ENCODE assay signal across 8 cellular contexts in genomic region chr14:105247715-105248367, GRCh38. TPM values are rescaled to one million over a fixed set of nuclear protein-coding genes. Genes with fewer than 3 reads are reported as not detected.
DNase-seq lines count a peak whose midpoint lies in the region; ATAC-seq and TF ChIP-seq lines count a peak whose summit lies in the region.

No MANE protein-coding gene starts in this region.

- no peaks in the 10 kb centered on the region for H3K27me3 Mint-ChIP-seq in activated CD4-positive, alpha-beta T cell treated with anti-CD3 and anti-CD28 coated beads for 36 hours
- H3K27me3 Mint-ChIP-seq in activated CD4-positive, alpha-beta memory T cell treated with anti-CD3 and anti-CD28 coated beads, Interleukin-2, amount 10 ng/mL, durations not matched to agents 7 days and 5 days = no peaks in the 10 kb centered on the region

- no peaks in the 10 kb centered on the region for H3K27me3 ChIP-seq in iPS DF 6.9 (ENCODE audit: control insufficient read depth, insufficient read depth, low read length)
- no peaks in the 10 kb centered on the region for H3K27me3 ChIP-seq in spleen (replicated peaks in 1 of 7)

- H3K36me3 ChIP-seq in iPS DF 6.9 (ENCODE audit: control insufficient read depth, insufficient read depth, low read length) = no peaks in the 10 kb centered on the region; the same call in 1 of the 2 replicates
- peaks cover 0 to 54% (median 15%) of the 10 kb centered on the region in 6 donors for H3K36me3 ChIP-seq in spleen

- CTCF ChIA-PET in activated CD4-positive, alpha-beta T cell treated with anti-CD3 and anti-CD28 coated beads for 36 hours (lab: Charles Lee) = interaction anchor here (0.7 to 1.3 kb wide), 3 partner anchors 30 to 177 kb away, joined by 3 to 4 read pairs (median 3); partner anchors contain the start of gene PACS2
- CTCF ChIA-PET in activated CD4-positive, alpha-beta memory T cell treated with anti-CD3 and anti-CD28 coated beads, Interleukin-2, amount 10 ng/mL, durations not matched to agents 7 days and 5 days (lab: Charles Lee) = interaction anchor here (0.6 to 1.3 kb wide), 6 partner anchors 11 to 242 kb away, joined by 3 to 8 read pairs (median 3); partner anchors contain the start of gene BRF1

- H3K27ac Mint-ChIP-seq in activated CD4-positive, alpha-beta T cell treated with anti-CD3 and anti-CD28 coated beads for 36 hours = no peak overlapping the region
- peak overlapping the region; percentile 62 for H3K27ac Mint-ChIP-seq in activated CD4-positive, alpha-beta memory T cell treated with anti-CD3 and anti-CD28 coated beads, Interleukin-2, amount 10 ng/mL, durations not matched to agents 7 days and 5 days

- no peak overlapping the region for H3K27ac ChIP-seq in iPS DF 6.9 (ENCODE audit: low read length)
- H3K27ac ChIP-seq in spleen = peak overlapping the region; percentile 32 to 96 (median 82)

- no peak for ATAC-seq in activated CD4-positive, alpha-beta T cell treated with anti-CD3 and anti-CD28 coated beads for 36 hours
- ATAC-seq in HG03097 (IDR thresholded peaks at IDR 0.05; ENCODE audit: low FRiP score, unreplicated experiment) = no peak

- H3K4me3 Mint-ChIP-seq in activated CD4-positive, alpha-beta T cell treated with anti-CD3 and anti-CD28 coated beads for 36 hours = peak overlapping the region; percentile 74
- H3K4me3 Mint-ChIP-seq in activated CD4-positive, alpha-beta memory T cell treated with anti-CD3 and anti-CD28 coated beads, Interleukin-2, amount 10 ng/mL, durations not matched to agents 7 days and 5 days = peak overlapping the region; percentile 73

- peaks cover 15% of the 10 kb centered on the region for H3K4me1 Mint-ChIP-seq in activated CD4-positive, alpha-beta T cell treated with anti-CD3 and anti-CD28 coated beads for 36 hours
- H3K4me1 Mint-ChIP-seq in activated CD4-positive, alpha-beta memory T cell treated with anti-CD3 and anti-CD28 coated beads, Interleukin-2, amount 10 ng/mL, durations not matched to agents 7 days and 5 days = peaks cover 34% of the 10 kb centered on the region

- DNase-seq in activated CD4-positive, alpha-beta T cell treated with anti-CD3 and anti-CD28 coated beads for 36 hours = no peak
- DNase-seq in activated CD4-positive, alpha-beta T cell treated with anti-CD3 and anti-CD28 coated beads, Interleukin-2, amount 50 U/mL, for 4 hours = no peak
- DNase-seq in activated CD4-positive, alpha-beta memory T cell treated with anti-CD3 and anti-CD28 coated beads, Interleukin-2, amount 10 ng/mL, durations not matched to agents 7 days and 5 days = no peak
- DNase-seq in iPS DF 6.9 (ENCODE audit: low read depth, low spot score) = no peak
- peak; percentile 85 for DNase-seq in spleen
- DNase-seq in UCSD-AML1 (lab: John Stamatoyannopoulos, UW; ENCODE audit: unreplicated experiment) = no peak
- DNase-seq in SK-N-DZ (ENCODE audit: low spot score) = no peak

- H3K36me3 Mint-ChIP-seq in activated CD4-positive, alpha-beta T cell treated with anti-CD3 and anti-CD28 coated beads for 36 hours (ENCODE audit: low read depth) = peaks cover 25% of the 10 kb centered on the region
- peaks cover 30% of the 10 kb centered on the region for H3K36me3 Mint-ChIP-seq in activated CD4-positive, alpha-beta memory T cell treated with anti-CD3 and anti-CD28 coated beads, Interleukin-2, amount 10 ng/mL, durations not matched to agents 7 days and 5 days (ENCODE audit: low read depth)

- H3K4me1 ChIP-seq in iPS DF 6.9 (ENCODE audit: control insufficient read depth, insufficient read depth, low read length) (peaks cover 4% of the 10 kb centered on the region; the same call in 1 of the 2 replicates), spleen (peaks cover 10 to 53% (median 23%) of the 10 kb centered on the region in 6 donors)

- WGBS in iPS DF 6.9 (ENCODE audit: insufficient coverage, insufficient read length) = no CpG with 5 or more reads among the region's 42 CpGs
- 28 to 44% (median 42%) methylated on average over 33 to 42 of the region's 42 CpGs for WGBS in spleen, 5 donors

- TF ChIP-seq CTCF in spleen (IDR thresholded peaks at IDR 0.05 in 8 of 11, conservative IDR thresholded peaks at IDR 0.05 in 3 of 11) = no peak

- POLR2A ChIA-PET in activated CD4-positive, alpha-beta T cell treated with anti-CD3 and anti-CD28 coated beads for 36 hours (lab: Charles Lee) = interaction anchor here (0.6 kb wide), 1 partner anchor 249 kb away, joined by 5 read pairs; no protein-coding TSS in a partner anchor
- POLR2A ChIA-PET in activated CD4-positive, alpha-beta memory T cell treated with anti-CD3 and anti-CD28 coated beads, Interleukin-2, amount 10 ng/mL, durations not matched to agents 7 days and 5 days (lab: Charles Lee) = interaction anchor here (0.7 to 2.6 kb wide), 11 partner anchors 12 to 158 kb away, joined by 3 to 23 read pairs (median 4); partner anchors contain the start of genes BRF1 and PACS2

- H3K4me3 ChIP-seq in iPS DF 6.9 (ENCODE audit: low read length) = peak overlapping the region; percentile 47
- H3K4me3 ChIP-seq in spleen = peak overlapping the region; percentile 48 to 80 (median 50)

- H3K9me3 Mint-ChIP-seq in activated CD4-positive, alpha-beta T cell treated with anti-CD3 and anti-CD28 coated beads for 36 hours (ENCODE audit: low read depth) = no peaks in the 10 kb centered on the region
- H3K9me3 Mint-ChIP-seq in activated CD4-positive, alpha-beta memory T cell treated with anti-CD3 and anti-CD28 coated beads, Interleukin-2, amount 10 ng/mL, durations not matched to agents 7 days and 5 days = no peaks in the 10 kb centered on the region

- TF ChIP-seq POLR2A in spleen (IDR thresholded peaks at IDR 0.05) = no peak

- no peaks in the 10 kb centered on the region for H3K9me3 ChIP-seq in iPS DF 6.9 (ENCODE audit: control insufficient read depth, insufficient read depth, low read length)
- H3K9me3 ChIP-seq in spleen = no peaks in the 10 kb centered on the region

- intact Hi-C loops in activated CD4-positive, alpha-beta T cell treated with anti-CD3 and anti-CD28 coated beads for 36 hours (cut with DNase I, micrococcal nuclease) = loop anchor here in 1 of 2 experiments (1.0 to 10.0 kb wide), 5 partner anchors 45 to 150 kb away; partner anchors contain the start of genes BRF1, JAG2, PACS2 and TEX22
- intact Hi-C loops in spleen (cut with DNase I; ENCODE audit: low total_unique reads) = no loop called here

RNA-seq across cellular contexts. Expression of gene BTBD6, which starts 0.5 kb away (rescaled TPM):
- 10 to 100 TPM; 18.9 to 23.2 TPM for total RNA-seq in activated CD4-positive, alpha-beta T cell treated with anti-CD3 and anti-CD28 coated beads for 36 hours
- 10 to 100 TPM; 44.2 to 45.7 TPM for total RNA-seq in activated CD4-positive, alpha-beta memory T cell treated with anti-CD3 and anti-CD28 coated beads, Interleukin-2, amount 10 ng/mL, durations not matched to agents 7 days and 5 days
- 10 to 100 TPM; 19.1 to 31.4 (median 23.6) TPM for total RNA-seq in spleen
- polyA plus RNA-seq in spleen = 10 to 100 TPM; 28.2 to 30.2 (median 29.0) TPM
- 16.6 and 23.0 TPM in 2 replicates for polyA plus RNA-seq in SK-N-DZ (2014; cell fraction: cytosol; rRNA removed)
- 31.2 and 39.8 TPM in 2 replicates for polyA plus RNA-seq in SK-N-DZ (2014; cell fraction: nucleus; rRNA removed)

RNA-seq across cellular contexts. Expression of gene BRF1, which starts 53.0 kb away (rescaled TPM):
- total RNA-seq in activated CD4-positive, alpha-beta T cell treated with anti-CD3 and anti-CD28 coated beads for 36 hours = 10 to 100 TPM; 20.0 to 28.1 TPM
- 10 to 100 TPM; 37.4 to 40.7 TPM for total RNA-seq in activated CD4-positive, alpha-beta memory T cell treated with anti-CD3 and anti-CD28 coated beads, Interleukin-2, amount 10 ng/mL, durations not matched to agents 7 days and 5 days
- 10 to 100 TPM; 37.7 to 71.2 (median 54.8) TPM for total RNA-seq in spleen
- 10 to 100 TPM; 16.2 to 31.5 (median 23.8) TPM for polyA plus RNA-seq in spleen
- 19.0 and 21.0 TPM in 2 replicates for polyA plus RNA-seq in SK-N-DZ (2014; cell fraction: cytosol; rRNA removed)
- 39.7 and 48.3 TPM in 2 replicates for polyA plus RNA-seq in SK-N-DZ (2014; cell fraction: nucleus; rRNA removed)
